ENCODE assay signal across 8 cellular contexts in genomic region chr1:36653850-36654249, GRCh38.
DNase-seq lines count a peak whose midpoint lies in the region; ATAC-seq and TF ChIP-seq lines count a peak whose summit lies in the region.

No MANE protein-coding gene starts in this region.

- H3K4me3 ChIP-seq in cardiac muscle cell (no peak overlapping the region), thyroid gland (replicated peaks in 1 of 3) (no peak overlapping the region)

- 18 to 21% methylated on average over 8 of the region's 8 CpGs for WGBS in thyroid gland, 2 donors

- no peak for TF ChIP-seq POLR2A in thyroid gland (IDR thresholded peaks at IDR 0.05)

- TF ChIP-seq CTCF in cardiac muscle cell (IDR thresholded peaks at IDR 0.05; ENCODE audit: low read depth, low read length) (peak; percentile 35), thyroid gland (IDR thresholded peaks at IDR 0.05) (peak in 1 of 6 experiments; percentile 32), osteocyte (IDR thresholded peaks at IDR 0.05) (no peak)

- peaks cover 2% of the 10 kb centered on the region for H3K27me3 Mint-ChIP-seq in osteocyte (ENCODE audit: unreplicated experiment)

- H3K9me3 Mint-ChIP-seq in osteocyte (ENCODE audit: unreplicated experiment): no peaks in the 10 kb centered on the region

- DNase-seq in NCI-H2171 treated with DMSO at 0.1 percent for 48 hours (lab: John Stamatoyannopoulos, UW) (peak; percentile 21), NCI-H2171 (lab: John Stamatoyannopoulos, UW) (no peak), RPMI7951 (ENCODE audit: low read depth) (peak; percentile 24), cardiac muscle cell (ENCODE audit: low read depth in 1 of 2, low spot score in 1 of 2) (peak in 1 of 2 donors; percentile 82), thyroid gland (peak; percentile 85 to 87), osteocyte (ENCODE audit: extremely low spot score, unreplicated experiment) (no peak)

- no peak overlapping the region for H3K4me3 Mint-ChIP-seq in osteocyte (ENCODE audit: unreplicated experiment)

- no peaks in the 10 kb centered on the region for H3K36me3 Mint-ChIP-seq in osteocyte (ENCODE audit: unreplicated experiment)

- no peaks in the 10 kb centered on the region for H3K4me1 Mint-ChIP-seq in osteocyte (ENCODE audit: unreplicated experiment)

- H3K4me1 ChIP-seq in cardiac muscle cell (ENCODE audit: low read depth) (no peaks in the 10 kb centered on the region), thyroid gland (peaks cover 3 to 19% of the 10 kb centered on the region in 2 donors)

- H3K36me3 ChIP-seq in cardiac muscle cell (no peaks in the 10 kb centered on the region), thyroid gland (no peaks in the 10 kb centered on the region)

- ATAC-seq in GM18867 (IDR thresholded peaks at IDR 0.05; ENCODE audit: unreplicated experiment) (no peak), GM21825 (IDR thresholded peaks at IDR 0.05; ENCODE audit: unreplicated experiment) (no peak)

- H3K27ac Mint-ChIP-seq in osteocyte (ENCODE audit: unreplicated experiment): no peak overlapping the region

- no peaks in the 10 kb centered on the region for H3K9me3 ChIP-seq in cardiac muscle cell (ENCODE audit: low read depth)
- no peaks in the 10 kb centered on the region for H3K9me3 ChIP-seq in thyroid gland

- intact Hi-C loops in thyroid gland (cut with DNase I): no loop called here

- H3K27me3 ChIP-seq in cardiac muscle cell (no peaks in the 10 kb centered on the region), thyroid gland (no peaks in the 10 kb centered on the region)

- H3K27ac ChIP-seq in cardiac muscle cell (no peak overlapping the region), thyroid gland (no peak overlapping the region)

Comparison
In these comparisons a context has a peak if more than half of its experiments do, and no peak if none do; other contexts are left out.
1. DNase-seq: peak in NCI-H2171 treated with DMSO at 0.1 percent for 48 hours (single experiment), RPMI7951 (single experiment) and thyroid gland (2 of 2); none in NCI-H2171 (single experiment) and osteocyte (single experiment).